Comparison of ENCODE assay signal across 13 cellular contexts in the genomic region with DNA sequence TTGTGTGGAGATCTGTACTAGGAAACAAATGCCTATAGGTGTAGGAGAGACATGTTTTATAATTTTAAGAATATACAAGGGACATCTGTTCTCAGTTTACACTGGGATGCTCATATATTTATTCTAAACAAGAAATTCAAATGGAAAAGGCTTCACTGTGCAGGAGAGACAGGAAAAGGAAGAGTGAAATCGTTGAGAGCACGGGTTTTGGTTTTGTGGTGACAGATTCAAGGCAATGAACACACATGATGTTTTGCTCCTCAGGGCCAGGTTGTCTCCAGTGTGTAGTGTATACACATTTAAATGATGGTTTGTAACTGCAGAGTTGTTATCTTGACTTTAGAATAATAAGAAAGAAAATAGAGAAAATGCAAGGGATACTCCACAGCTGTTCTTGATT.
DNase-seq lines count a peak whose midpoint lies in the region; ATAC-seq and TF ChIP-seq lines count a peak whose summit lies in the region.
"Had no signal": no experiment of that assay in that cellular context is flagged by ENCODE, and none has a peak within 500 bp of the region (broad histone marks: within the 10 kb centered on the region; RNA-seq: fewer than 3 reads in every experiment).

No MANE protein-coding gene starts in this region.

- peaks cover 78% of the 10 kb centered on the region for H3K4me1 Mint-ChIP-seq in activated T-cell treated with anti-CD3 and anti-CD28 coated beads, Interleukin-2, amount 50 U/mL, for 24 hours (ENCODE audit: low read depth)
- H3K4me1 Mint-ChIP-seq in stimulated activated memory B cell treated with anti-CD40 and anti-IgM and Interleukin-4, amounts not matched to agents 10 μg/mL and 1 μg/mL and 100 μg/mL, for 72 hours, result peaks cover 70% of the 10 kb centered on the region

- H3K9ac ChIP-seq in Loucy (ENCODE audit: low read depth, low read length, poor library complexity, severe bottlenecking), result peak overlapping the region; percentile 95

- no peaks in the 10 kb centered on the region for H3K9me3 Mint-ChIP-seq in activated T-cell treated with anti-CD3 and anti-CD28 coated beads, Interleukin-2, amount 50 U/mL, for 24 hours
- H3K9me3 Mint-ChIP-seq in stimulated activated memory B cell treated with anti-CD40 and anti-IgM and Interleukin-4, amounts not matched to agents 10 μg/mL and 1 μg/mL and 100 μg/mL, for 72 hours, result no peaks in the 10 kb centered on the region

- H3K9me3 ChIP-seq in Loucy (ENCODE audit: insufficient read depth, low read depth, low read length), result no peaks in the 10 kb centered on the region
- no peaks in the 10 kb centered on the region for H3K9me3 ChIP-seq in WERI-Rb-1 (ENCODE audit: severe bottlenecking)
- H3K9me3 ChIP-seq: uterus had no signal

- H3K9me2 ChIP-seq in Loucy (replicated peaks; ENCODE audit: low read depth, low read length), result no peaks in the 10 kb centered on the region

- no peaks in the 10 kb centered on the region for H4K20me1 ChIP-seq in Loucy (ENCODE audit: insufficient read depth, low read length, poor library complexity, severe bottlenecking)

- H3K27me3 ChIP-seq in Loucy (ENCODE audit: insufficient read depth, low read length, poor library complexity, severe bottlenecking) (no peaks in the 10 kb centered on the region), WERI-Rb-1 (ENCODE audit: insufficient read depth, low read depth, severe bottlenecking) (peaks cover 96% of the 10 kb centered on the region)
- H3K27me3 ChIP-seq: uterus had no signal

- H3K27ac Mint-ChIP-seq in activated T-cell treated with anti-CD3 and anti-CD28 coated beads, Interleukin-2, amount 50 U/mL, for 24 hours, result peak overlapping the region; percentile 3
- H3K27ac Mint-ChIP-seq in stimulated activated memory B cell treated with anti-CD40 and anti-IgM and Interleukin-4, amounts not matched to agents 10 μg/mL and 1 μg/mL and 100 μg/mL, for 72 hours, result peak overlapping the region; percentile 92

- H3K36me3 Mint-ChIP-seq in activated T-cell treated with anti-CD3 and anti-CD28 coated beads, Interleukin-2, amount 50 U/mL, for 24 hours (ENCODE audit: low read depth), result no peaks in the 10 kb centered on the region
- peaks cover 9% of the 10 kb centered on the region for H3K36me3 Mint-ChIP-seq in stimulated activated memory B cell treated with anti-CD40 and anti-IgM and Interleukin-4, amounts not matched to agents 10 μg/mL and 1 μg/mL and 100 μg/mL, for 72 hours

- peaks cover 20% of the 10 kb centered on the region for H3F3A ChIP-seq in Loucy (ENCODE audit: low read depth)

- H3K4me2 ChIP-seq in Loucy (ENCODE audit: low read depth, low read length, poor library complexity, severe bottlenecking), result peak overlapping the region; percentile 90

- peak overlapping the region; percentile 85; the same call in 1 of the 2 replicates for H2AFZ ChIP-seq in Loucy (ENCODE audit: low read length)

- peak overlapping the region; percentile 76 for H3K4me3 Mint-ChIP-seq in activated T-cell treated with anti-CD3 and anti-CD28 coated beads, Interleukin-2, amount 50 U/mL, for 24 hours
- peak overlapping the region; percentile 83 for H3K4me3 Mint-ChIP-seq in stimulated activated memory B cell treated with anti-CD40 and anti-IgM and Interleukin-4, amounts not matched to agents 10 μg/mL and 1 μg/mL and 100 μg/mL, for 72 hours

- H3K4me3 ChIP-seq in Loucy (ENCODE audit: low read length, poor library complexity, severe bottlenecking), result peak overlapping the region; percentile 74
- H3K4me3 ChIP-seq in WERI-Rb-1 (ENCODE audit: low read depth, low read length), result no peak overlapping the region

- H3K4me1 ChIP-seq in Loucy (ENCODE audit: insufficient read depth, low read length, poor library complexity, severe bottlenecking), result peaks cover 86% of the 10 kb centered on the region
- H3K4me1 ChIP-seq: uterus had no signal

- TF ChIP-seq CTCF in Loucy (conservative IDR thresholded peaks at IDR 0.05; ENCODE audit: low read length) (no peak), WERI-Rb-1 (IDR thresholded peaks at IDR 0.05; ENCODE audit: low read depth, low read length) (no peak)

- no peak for DNase-seq in activated T-cell treated with anti-CD3 and anti-CD28 coated beads, Interleukin-2, amount 50 U/mL, for 24 hours
- DNase-seq in activated T-cell treated with anti-CD3 and anti-CD28 coated beads, Interleukin-2, amount 50 U/mL, for 1 hour, result no peak
- peak; percentile 34 for DNase-seq in central memory CD4-positive, alpha-beta T cell
- DNase-seq in middle frontal gyrus (ENCODE audit: extremely low spot score, low spot score), result no peak
- DNase-seq in WERI-Rb-1, result no peak
- DNase-seq in NCI-H226, result no peak
- DNase-seq: DMS153, mesendoderm, PC-3, uterus had no signal

- peaks cover 8% of the 10 kb centered on the region; the same call in 1 of the 2 replicates for H3K79me2 ChIP-seq in Loucy (ENCODE audit: insufficient read depth, low read length)

- H3K27me3 Mint-ChIP-seq in activated T-cell treated with anti-CD3 and anti-CD28 coated beads, Interleukin-2, amount 50 U/mL, for 24 hours, result no peaks in the 10 kb centered on the region
- no peaks in the 10 kb centered on the region for H3K27me3 Mint-ChIP-seq in stimulated activated memory B cell treated with anti-CD40 and anti-IgM and Interleukin-4, amounts not matched to agents 10 μg/mL and 1 μg/mL and 100 μg/mL, for 72 hours

- no peak for ATAC-seq in stimulated activated memory B cell treated with anti-CD40 and anti-IgM and Interleukin-4, amounts not matched to agents 10 μg/mL and 1 μg/mL and 100 μg/mL, for 72 hours
- ATAC-seq: HCT116, PC-3 had no signal

- no peaks in the 10 kb centered on the region for H3K36me3 ChIP-seq in Loucy (ENCODE audit: insufficient read depth, low read length)
- H3K36me3 ChIP-seq in WERI-Rb-1, result no peaks in the 10 kb centered on the region
- H3K36me3 ChIP-seq: uterus had no signal

- no peak overlapping the region for H3K27ac ChIP-seq in WERI-Rb-1
- H3K27ac ChIP-seq: uterus had no signal
